Comparison of ENCODE assay signal across 28 cellular contexts in genomic region chr5:107544967-107545366, GRCh38.
"Had no signal": no experiment of that assay in that cellular context is flagged by ENCODE, and none has a peak within 500 bp of the region (broad histone marks: within the 10 kb centered on the region; RNA-seq: fewer than 3 reads in every experiment).

No MANE protein-coding gene starts in this region.

- H2AFZ ChIP-seq: hepatocyte had no signal

- H3K4me3 Mint-ChIP-seq: activated CD4-positive, alpha-beta T cell treated with anti-CD3 and anti-CD28 coated beads for 36 hours; activated naive CD4-positive, alpha-beta T cell treated with anti-CD3 and anti-CD28 coated beads for 36 hours; activated naive CD8-positive, alpha-beta T cell treated with anti-CD3 and anti-CD28 coated beads for 36 hours; activated T-helper 1 cell treated with anti-CD3 and anti-CD28 coated beads, Interleukin-12 subunit alpha, Interleukin-12 subunit beta, Interleukin-2, Interleukin-4 antibody, amounts not matched to agents 30 ng/mL and 10 ng/mL and 1 ng/mL, durations not matched to agents 14 hours and 24 hours and 36 hours; memory B cell; naive thymus-derived CD8-positive, alpha-beta T cell; T-cell; T-helper 2 cell treated with Interferon-gamma antibody and Interleukin-4, amounts not matched to agents 5 μg/mL and 100 μg/mL, for 36 hours had no signal

- H3K27me3 ChIP-seq: adrenal gland, ascending aorta, brain microvascular endothelial cell, esophagus squamous epithelium, hepatocyte, right lobe of liver, upper lobe of left lung had no signal

- H3K36me3 ChIP-seq: adrenal gland, ascending aorta, brain microvascular endothelial cell, esophagus squamous epithelium, right lobe of liver, thoracic aorta, upper lobe of left lung had no signal

- H3K9me3 ChIP-seq: adrenal gland, ascending aorta, esophagus squamous epithelium, right lobe of liver, thoracic aorta, upper lobe of left lung had no signal

- H3K4me1 Mint-ChIP-seq: activated CD4-positive, alpha-beta T cell treated with anti-CD3 and anti-CD28 coated beads for 36 hours; memory B cell; naive thymus-derived CD8-positive, alpha-beta T cell; T-cell had no signal

- H3K4me2 ChIP-seq: hepatocyte had no signal

- FAIRE-seq: colon, keratinocyte had no signal

- H3K9me3 Mint-ChIP-seq: activated naive CD4-positive, alpha-beta T cell treated with anti-CD3 and anti-CD28 coated beads for 36 hours; activated naive CD8-positive, alpha-beta T cell treated with anti-CD3 and anti-CD28 coated beads for 36 hours; activated T-helper 1 cell treated with anti-CD3 and anti-CD28 coated beads, Interleukin-12 subunit alpha, Interleukin-12 subunit beta, Interleukin-2, Interleukin-4 antibody, amounts not matched to agents 30 ng/mL and 10 ng/mL and 1 ng/mL, durations not matched to agents 14 hours and 24 hours and 36 hours; memory B cell; naive thymus-derived CD8-positive, alpha-beta T cell; T-cell; T-helper 2 cell treated with Interferon-gamma antibody and Interleukin-4, amounts not matched to agents 5 μg/mL and 100 μg/mL, for 36 hours had no signal

- H3K4me3 ChIP-seq: adrenal gland, ascending aorta, esophagus squamous epithelium, hepatocyte, right lobe of liver, thoracic aorta, upper lobe of left lung had no signal

- DNase-seq: activated CD4-positive, alpha-beta T cell treated with anti-CD3 and anti-CD28 coated beads for 36 hours; activated CD4-positive, CD25-positive, alpha-beta regulatory T cell; activated CD8-positive, alpha-beta memory T cell treated with anti-CD3 and anti-CD28 coated beads for 24 hours; activated effector memory CD4-positive, alpha-beta T cell treated with anti-CD3 and anti-CD28 coated beads, Interleukin-2, amount 50 U/mL, for 16 hours; activated naive CD4-positive, alpha-beta T cell treated with anti-CD3 and anti-CD28 coated beads for 36 hours; activated naive CD8-positive, alpha-beta T cell treated with anti-CD3 and anti-CD28 coated beads for 36 hours; adrenal gland; brain microvascular endothelial cell; dermis blood vessel endothelial cell; effector CD4-positive, alpha-beta T cell; esophagus squamous epithelium; foreskin melanocyte; glutamatergic neuron; left cardiac atrium; naive thymus-derived CD8-positive, alpha-beta T cell; right lobe of liver; stimulated activated CD4-positive, alpha-beta T cell treated with anti-CD3 and anti-CD28 coated beads, Interleukin-2, amount 100 ng/mL, for 48 hours; stimulated activated naive CD4-positive, alpha-beta T cell treated with Interleukin-2 at 50 U/mL for 16 hours; T-cell had no signal

- H3K36me3 Mint-ChIP-seq: activated naive CD8-positive, alpha-beta T cell treated with anti-CD3 and anti-CD28 coated beads for 36 hours; memory B cell; naive thymus-derived CD8-positive, alpha-beta T cell; T-cell had no signal

- H3K27ac ChIP-seq: adrenal gland, brain microvascular endothelial cell, hepatocyte, right lobe of liver had no signal

- ATAC-seq: activated CD4-positive, alpha-beta T cell treated with anti-CD3 and anti-CD28 coated beads for 36 hours; left cardiac atrium; naive thymus-derived CD8-positive, alpha-beta T cell; right lobe of liver; T-cell had no signal

- H3K27ac Mint-ChIP-seq: activated CD4-positive, alpha-beta T cell treated with anti-CD3 and anti-CD28 coated beads for 36 hours; activated naive CD4-positive, alpha-beta T cell treated with anti-CD3 and anti-CD28 coated beads for 36 hours; activated naive CD8-positive, alpha-beta T cell treated with anti-CD3 and anti-CD28 coated beads for 36 hours; activated T-helper 1 cell treated with anti-CD3 and anti-CD28 coated beads, Interleukin-12 subunit alpha, Interleukin-12 subunit beta, Interleukin-2, Interleukin-4 antibody, amounts not matched to agents 30 ng/mL and 10 ng/mL and 1 ng/mL, durations not matched to agents 14 hours and 24 hours and 36 hours; memory B cell; naive thymus-derived CD8-positive, alpha-beta T cell; T-cell; T-helper 2 cell treated with Interferon-gamma antibody and Interleukin-4, amounts not matched to agents 5 μg/mL and 100 μg/mL, for 36 hours had no signal
